In the genomic region with DNA sequence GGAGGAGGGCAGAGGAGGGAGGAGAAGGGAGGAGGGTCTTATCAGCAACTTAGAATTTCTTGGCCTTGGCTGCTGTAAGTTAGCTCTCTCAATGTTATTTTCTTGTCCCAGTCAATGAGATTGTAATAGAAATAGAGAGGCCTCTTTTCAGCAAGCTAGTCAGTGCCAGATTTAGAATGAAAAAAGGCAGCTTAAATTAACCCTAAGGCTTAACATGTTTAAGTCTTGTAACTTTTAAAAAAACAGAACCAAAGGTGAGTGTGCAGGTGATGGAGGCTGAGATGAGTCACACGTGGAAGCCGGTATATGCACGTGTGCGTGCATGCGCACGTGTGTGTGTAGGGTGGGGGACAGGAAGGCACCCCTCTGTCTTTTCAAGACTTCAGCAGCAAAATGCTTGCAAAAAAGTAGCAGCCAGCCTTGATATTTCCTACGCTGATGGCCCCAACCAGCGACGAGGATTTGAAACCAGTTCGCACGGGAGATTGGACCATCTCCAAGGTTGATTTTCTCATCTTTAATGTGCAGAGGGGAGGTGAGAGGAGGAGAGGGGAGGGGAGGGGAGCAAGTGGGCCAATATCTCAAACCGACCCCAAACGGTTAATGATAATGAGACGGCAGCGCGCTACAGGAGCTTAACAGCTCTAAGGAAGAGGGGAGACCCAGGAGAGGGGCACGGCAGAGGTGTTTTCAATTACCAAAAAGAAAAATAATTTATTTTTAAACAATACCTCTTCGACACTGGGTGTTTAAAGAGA, we compare ENCODE assay signal across 14 cellular contexts.
DNase-seq lines count a peak whose midpoint lies in the region; FAIRE-seq and TF ChIP-seq lines count a peak whose summit lies in the region.
"Had no signal": no experiment of that assay in that cellular context is flagged by ENCODE, and none has a peak within 500 bp of the region (broad histone marks: within the 10 kb centered on the region; RNA-seq: fewer than 3 reads in every experiment).

No MANE protein-coding gene starts in this region.

- dilution Hi-C loops in endothelial cell of umbilical vein (cut with MboI; ENCODE audit: extremely low pct_ligation_motif_present, low sequenced_read_pairs), result no loop called here

- no peak overlapping the region for H2AFZ ChIP-seq in endothelial cell of umbilical vein (ENCODE audit: low read depth, low read length)
- no peak overlapping the region for H2AFZ ChIP-seq in OCI-LY7 (ENCODE audit: low read length)

- peak overlapping the region; percentile 93 to 98 (median 98) for H3K27ac Mint-ChIP-seq in nephron

- no peaks in the 10 kb centered on the region for H3K4me1 ChIP-seq in endothelial cell of umbilical vein (ENCODE audit: control insufficient read depth, extremely low read depth, insufficient read depth, low read length)
- H3K4me1 ChIP-seq in tibial artery, result peaks cover 8 to 54% (median 39%) of the 10 kb centered on the region in 4 donors
- H3K4me1 ChIP-seq in OCI-LY7 (ENCODE audit: insufficient read depth, low read length, poor library complexity, severe bottlenecking), result no peaks in the 10 kb centered on the region
- H3K4me1 ChIP-seq: A549 had no signal

- no peak overlapping the region for H3K4me3 ChIP-seq in endothelial cell of umbilical vein (replicated peaks in 1 of 3; ENCODE audit: insufficient read depth in 1 of 3, low read depth in 1 of 3, low read length in 3 of 3)
- no peak overlapping the region for H3K4me3 ChIP-seq in tibial artery
- no peak overlapping the region for H3K4me3 ChIP-seq in OCI-LY7 (ENCODE audit: low read depth, low read length, poor library complexity, severe bottlenecking)
- H3K4me3 ChIP-seq: A549 had no signal

- no peak for TF ChIP-seq POLR2A in endothelial cell of umbilical vein (IDR thresholded peaks at IDR 0.05; ENCODE audit: low read depth, low read length)

- H3K9me1 ChIP-seq in endothelial cell of umbilical vein (replicated peaks; ENCODE audit: control insufficient read depth, extremely low read depth, insufficient read depth, low read length), result no peaks in the 10 kb centered on the region

- H3K9me3 Mint-ChIP-seq in nephron, result no peaks in the 10 kb centered on the region

- no TSS peak for BruUV-seq in endothelial cell of umbilical vein (replicated peaks; lab: Mats Ljungman, UMichigan)
- no TSS peak for BruUV-seq in OCI-LY7 (replicated peaks; lab: Mats Ljungman, UMichigan)

- CTCF ChIA-PET in endothelial cell of umbilical vein (lab: Charles Lee), result interaction anchor here (1.2 to 1.6 kb wide), 2 partner anchors 145 to 156 kb away, joined by 3 to 5 read pairs; no protein-coding TSS in a partner anchor
- CTCF ChIA-PET in OCI-LY7 (lab: Charles Lee; ENCODE audit: unreplicated experiment), result no interaction called here

- intact Hi-C loops in endothelial cell of umbilical vein (cut with micrococcal nuclease) (loop anchor here (5.0 to 10.0 kb wide), 2 partner anchors 146 to 156 kb away; partner anchors contain the start of gene ZNF423), tibial artery (cut with DNase I; ENCODE audit: low total_unique reads) (loop anchor here (10.0 kb wide), 1 partner anchor 164 kb away; no protein-coding TSS in a partner anchor), OCI-LY7 (cut with micrococcal nuclease; ENCODE audit: unreplicated experiment) (loop anchor here (10.0 kb wide), 1 partner anchor 256 kb away; no protein-coding TSS in a partner anchor)

- POLR2A ChIA-PET in endothelial cell of umbilical vein (lab: Charles Lee), result no interaction called here
- POLR2A ChIA-PET in OCI-LY7 (lab: Charles Lee), result no interaction called here

- H3K36me3 ChIP-seq in endothelial cell of umbilical vein (ENCODE audit: control insufficient read depth in 2 of 2, extremely low read depth in 1 of 2, insufficient read depth in 2 of 2, low read length in 2 of 2), result no peaks in the 10 kb centered on the region
- H3K36me3 ChIP-seq in tibial artery, result no peaks in the 10 kb centered on the region
- H3K36me3 ChIP-seq in OCI-LY7 (ENCODE audit: insufficient read depth, low read length), result no peaks in the 10 kb centered on the region

- H3K27me3 ChIP-seq in endothelial cell of umbilical vein (ENCODE audit: control insufficient read depth in 2 of 2, insufficient read depth in 2 of 2, low read length in 2 of 2), result peaks cover 11 to 15% of the 10 kb centered on the region in 2 experiments
- H3K27me3 ChIP-seq in tibial artery, result no peaks in the 10 kb centered on the region

- H3K9me3 ChIP-seq in endothelial cell of umbilical vein (replicated peaks; ENCODE audit: control insufficient read depth, insufficient read depth, low read length), result no peaks in the 10 kb centered on the region
- H3K9me3 ChIP-seq in tibial artery, result no peaks in the 10 kb centered on the region
- no peaks in the 10 kb centered on the region for H3K9me3 ChIP-seq in OCI-LY7 (ENCODE audit: low read length)
- H3K9me3 ChIP-seq: A549 had no signal

- H3K4me2 ChIP-seq in endothelial cell of umbilical vein (ENCODE audit: insufficient read depth, low read length) (no peak overlapping the region), OCI-LY7 (ENCODE audit: low read length) (no peak overlapping the region)
- H3K4me2 ChIP-seq: A549 had no signal

- H3K27ac ChIP-seq in endothelial cell of umbilical vein (ENCODE audit: insufficient read depth, low read depth, low read length) (no peak overlapping the region), tibial artery (peak overlapping the region; percentile 53 to 75), OCI-LY7 (ENCODE audit: low read depth, low read length, poor library complexity, severe bottlenecking) (no peak overlapping the region)
- H3K27ac ChIP-seq: A549 had no signal

- H4K20me1 ChIP-seq in endothelial cell of umbilical vein (replicated peaks; ENCODE audit: control insufficient read depth, extremely low read depth, insufficient read depth, low read length) (no peaks in the 10 kb centered on the region), OCI-LY7 (ENCODE audit: insufficient read depth, low read length) (no peaks in the 10 kb centered on the region)

- peaks cover 4% of the 10 kb centered on the region for H3K36me3 Mint-ChIP-seq in nephron (ENCODE audit: low read depth)

- DNase-seq in NCI-H1694 treated with DMSO at 0.1 percent for 48 hours (lab: John Stamatoyannopoulos, UW) (peak; percentile 18), NCI-H1694 (lab: John Stamatoyannopoulos, UW) (no peak), endothelial cell of umbilical vein (ENCODE audit: low read depth, low spot score) (no peak), tibial artery (no peak), OCI-LY7 (ENCODE audit: low spot score) (no peak), GM19239 (ENCODE audit: insufficient read length, low spot score) (no peak)
- no peak for DNase-seq in effector CD4-positive, alpha-beta T cell
- DNase-seq: activated CD8-positive, alpha-beta memory T cell treated with anti-CD3 and anti-CD28 coated beads, Interleukin-2, amount 50 U/mL, for 48 hours; DND-41; NCI-H1105 treated with DMSO at 0.1 percent for 48 hours had no signal

- no peak overlapping the region for H3K9ac ChIP-seq in endothelial cell of umbilical vein (replicated peaks; ENCODE audit: extremely low read depth, insufficient read depth, low read length)

- H3K4me3 Mint-ChIP-seq in nephron, result peak overlapping the region; percentile 68 to 81 (median 75)

- no peaks in the 10 kb centered on the region for H3K27me3 Mint-ChIP-seq in nephron (ENCODE audit: low read depth)

- H3K4me1 Mint-ChIP-seq in nephron, result peaks cover 93% of the 10 kb centered on the region

- H3K79me2 ChIP-seq in endothelial cell of umbilical vein (ENCODE audit: control insufficient read depth, insufficient read depth, low read length), result no peaks in the 10 kb centered on the region
- no peaks in the 10 kb centered on the region for H3K79me2 ChIP-seq in OCI-LY7 (ENCODE audit: insufficient read depth, low read depth, low read length)

- no peak for TF ChIP-seq CTCF in endothelial cell of umbilical vein (IDR thresholded peaks at IDR 0.05; ENCODE audit: extremely low read depth in 1 of 2, insufficient read depth in 1 of 2, low read depth in 1 of 2, low read length in 2 of 2)
- no peak for TF ChIP-seq CTCF in nephron (IDR thresholded peaks at IDR 0.05; ENCODE audit: unreplicated experiment in 3 of 3)
- TF ChIP-seq CTCF in tibial artery (IDR thresholded peaks at IDR 0.05), result no peak
- no peak for TF ChIP-seq CTCF in OCI-LY7 (conservative IDR thresholded peaks at IDR 0.05; ENCODE audit: low read length)

- H3K9me2 ChIP-seq in OCI-LY7 (ENCODE audit: insufficient read depth, low read length), result no peaks in the 10 kb centered on the region

- no peak for FAIRE-seq in endothelial cell of umbilical vein (lab: Jason Lieb, UNC)
- FAIRE-seq in GM19239 (lab: Jason Lieb, UNC), result no peak
- FAIRE-seq: A549, RCC 7860, TTC549 had no signal

TF ChIP-seq in endothelial cell of umbilical vein, 7 proteins besides CTCF, POLR2A, EP300 and RAD21:
- TF ChIP-seq GATA2 (IDR thresholded peaks at IDR 0.05; ENCODE audit: insufficient read depth, insufficient read length, low read depth, low read length) (no peak), EZH2 (IDR thresholded peaks at IDR 0.05; ENCODE audit: borderline replicate concordance, low read depth, low read length, severe bottlenecking) (peak; percentile 11), POLR2AphosphoS5 (IDR thresholded peaks at IDR 0.05; ENCODE audit: insufficient read depth, low read depth, low read length) (no peak)
TF ChIP-seq in endothelial cell of umbilical vein: peak in this region for 1.

Comparison
In these comparisons a context has a peak if more than half of its experiments do, and no peak if none do; other contexts are left out.
1. H3K27ac ChIP-seq: peak in tibial artery (2 of 2); none in endothelial cell of umbilical vein (single experiment) and OCI-LY7 (single experiment).